9 cellular contexts compared by ENCODE assay signal in genomic region chr20:38290829-38291581, GRCh38. TPM values are rescaled to one million over a fixed set of nuclear protein-coding genes. Genes with fewer than 3 reads are reported as not detected.
DNase-seq lines count a peak whose midpoint lies in the region; ATAC-seq and TF ChIP-seq lines count a peak whose summit lies in the region.
"Had no signal": no experiment of that assay in that cellular context is flagged by ENCODE, and none has a peak within 500 bp of the region (broad histone marks: within the 10 kb centered on the region; RNA-seq: fewer than 3 reads in every experiment).

No MANE protein-coding gene starts in this region.

- no peaks in the 10 kb centered on the region for H3K36me3 ChIP-seq in upper lobe of right lung

- H3K9me3 Mint-ChIP-seq in activated naive CD4-positive, alpha-beta T cell treated with anti-CD3 and anti-CD28 coated beads, Interleukin-2, amount 10 ng/mL, durations not matched to agents 7 days and 5 days: no peaks in the 10 kb centered on the region
- no peaks in the 10 kb centered on the region for H3K9me3 Mint-ChIP-seq in activated naive CD4-positive, alpha-beta T cell treated with anti-CD3 and anti-CD28 coated beads, Interleukin-2, amount 50 U/mL, for 72 hours
- H3K9me3 Mint-ChIP-seq: natural killer cell treated with Interleukin-12 subunit alpha and Interleukin-12 subunit beta and Interleukin-15 and Interleukin-18, amount 100 ng/mL, for 72 hours had no signal

- H3K9me3 ChIP-seq in upper lobe of right lung: no peaks in the 10 kb centered on the region

- CTCF ChIA-PET in activated naive CD4-positive, alpha-beta T cell treated with anti-CD3 and anti-CD28 coated beads, Interleukin-2, amount 10 ng/mL, durations not matched to agents 7 days and 5 days (lab: Charles Lee): no interaction called here

- peak; percentile 26 for DNase-seq in activated naive CD4-positive, alpha-beta T cell treated with anti-CD3 and anti-CD28 coated beads, Interleukin-2, amount 10 ng/mL, durations not matched to agents 7 days and 5 days
- DNase-seq in activated naive CD4-positive, alpha-beta T cell treated with anti-CD3 and anti-CD28 coated beads, Interleukin-2, amount 50 U/mL, for 72 hours (ENCODE audit: low spot score in 2 of 2): no peak
- DNase-seq in SW 1271 (lab: John Stamatoyannopoulos, UW): peak; percentile 42 to 62
- DNase-seq in left cardiac atrium: peak; percentile 78
- no peak for DNase-seq in upper lobe of right lung
- DNase-seq in activated naive CD4-positive, alpha-beta T cell (lab: John Stamatoyannopoulos, UW): no peak

- no peak overlapping the region for H3K4me3 ChIP-seq in upper lobe of right lung

- H3K27ac Mint-ChIP-seq in activated naive CD4-positive, alpha-beta T cell treated with anti-CD3 and anti-CD28 coated beads, Interleukin-2, amount 10 ng/mL, durations not matched to agents 7 days and 5 days: no peak overlapping the region
- no peak overlapping the region for H3K27ac Mint-ChIP-seq in activated naive CD4-positive, alpha-beta T cell treated with anti-CD3 and anti-CD28 coated beads, Interleukin-2, amount 50 U/mL, for 72 hours
- H3K27ac Mint-ChIP-seq: natural killer cell treated with Interleukin-12 subunit alpha and Interleukin-12 subunit beta and Interleukin-15 and Interleukin-18, amount 100 ng/mL, for 72 hours had no signal

- intact Hi-C loops in left cardiac atrium (cut with DNase I): no loop called here
- intact Hi-C loops in upper lobe of right lung (cut with DNase I): no loop called here

- ATAC-seq in activated naive CD4-positive, alpha-beta T cell treated with anti-CD3 and anti-CD28 coated beads, Interleukin-2, amount 50 U/mL, for 72 hours: no peak
- ATAC-seq in left cardiac atrium: peak; percentile 56 to 88
- peak; percentile 50 for ATAC-seq in upper lobe of right lung
- ATAC-seq in HG02588 (IDR thresholded peaks at IDR 0.05; ENCODE audit: unreplicated experiment): no peak
- no peak for ATAC-seq in GM18873 (IDR thresholded peaks at IDR 0.05; ENCODE audit: low FRiP score, unreplicated experiment)

- H3K4me1 Mint-ChIP-seq in activated naive CD4-positive, alpha-beta T cell treated with anti-CD3 and anti-CD28 coated beads, Interleukin-2, amount 10 ng/mL, durations not matched to agents 7 days and 5 days: no peaks in the 10 kb centered on the region

- H3K27ac ChIP-seq in upper lobe of right lung: no peak overlapping the region

- H3K4me1 ChIP-seq in upper lobe of right lung: peaks cover 10% of the 10 kb centered on the region

- no peaks in the 10 kb centered on the region for H3K27me3 ChIP-seq in upper lobe of right lung

- no peaks in the 10 kb centered on the region for H3K36me3 Mint-ChIP-seq in activated naive CD4-positive, alpha-beta T cell treated with anti-CD3 and anti-CD28 coated beads, Interleukin-2, amount 10 ng/mL, durations not matched to agents 7 days and 5 days
- no peaks in the 10 kb centered on the region for H3K36me3 Mint-ChIP-seq in activated naive CD4-positive, alpha-beta T cell treated with anti-CD3 and anti-CD28 coated beads, Interleukin-2, amount 50 U/mL, for 72 hours
- H3K36me3 Mint-ChIP-seq: natural killer cell treated with Interleukin-12 subunit alpha and Interleukin-12 subunit beta and Interleukin-15 and Interleukin-18, amount 100 ng/mL, for 72 hours had no signal

- H3K27me3 Mint-ChIP-seq in activated naive CD4-positive, alpha-beta T cell treated with anti-CD3 and anti-CD28 coated beads, Interleukin-2, amount 10 ng/mL, durations not matched to agents 7 days and 5 days: peaks cover 32% of the 10 kb centered on the region

- TF ChIP-seq CTCF in upper lobe of right lung (IDR thresholded peaks at IDR 0.05): peak; percentile 40

- no peak overlapping the region for H3K4me3 Mint-ChIP-seq in activated naive CD4-positive, alpha-beta T cell treated with anti-CD3 and anti-CD28 coated beads, Interleukin-2, amount 10 ng/mL, durations not matched to agents 7 days and 5 days
- H3K4me3 Mint-ChIP-seq: natural killer cell treated with Interleukin-12 subunit alpha and Interleukin-12 subunit beta and Interleukin-15 and Interleukin-18, amount 100 ng/mL, for 72 hours had no signal

RNA-seq across cellular contexts. Expression of gene BPI, which starts 13.0 kb away (rescaled TPM):
- not detected for total RNA-seq in activated naive CD4-positive, alpha-beta T cell treated with anti-CD3 and anti-CD28 coated beads, Interleukin-2, amount 50 U/mL, for 72 hours
- total RNA-seq in left cardiac atrium (not detected), upper lobe of right lung (not detected)
- total RNA-seq: natural killer cell treated with Interleukin-12 subunit alpha and Interleukin-12 subunit beta and Interleukin-15 and Interleukin-18, amount 100 ng/mL, for 72 hours had no signal

RNA-seq across cellular contexts. Expression of gene KIAA1755, which starts 30.5 kb away (rescaled TPM):
- total RNA-seq in activated naive CD4-positive, alpha-beta T cell treated with anti-CD3 and anti-CD28 coated beads, Interleukin-2, amount 50 U/mL, for 72 hours: not detected
- total RNA-seq in left cardiac atrium (1 to 10 TPM; 8.0 to 8.1 TPM), upper lobe of right lung (2.3 TPM)
- total RNA-seq: natural killer cell treated with Interleukin-12 subunit alpha and Interleukin-12 subunit beta and Interleukin-15 and Interleukin-18, amount 100 ng/mL, for 72 hours had no signal

RNA-seq across cellular contexts. Expression of gene LBP, which starts 55.3 kb away (rescaled TPM):
- not detected for total RNA-seq in activated naive CD4-positive, alpha-beta T cell treated with anti-CD3 and anti-CD28 coated beads, Interleukin-2, amount 50 U/mL, for 72 hours
- total RNA-seq in left cardiac atrium (10 to 100 TPM in 1 of 2 donors, 1 to 10 TPM in 1; 9.0 to 14.5 TPM), upper lobe of right lung (0.26 TPM)
- total RNA-seq: natural killer cell treated with Interleukin-12 subunit alpha and Interleukin-12 subunit beta and Interleukin-15 and Interleukin-18, amount 100 ng/mL, for 72 hours had no signal

Comparison
In these comparisons a context has a peak if more than half of its experiments do, and no peak if none do; other contexts are left out.
1. DNase-seq: peak in activated naive CD4-positive, alpha-beta T cell treated with anti-CD3 and anti-CD28 coated beads, Interleukin-2, amount 10 ng/mL, durations not matched to agents 7 days and 5 days (single experiment), SW 1271 (2 of 2) and left cardiac atrium (single experiment); none in activated naive CD4-positive, alpha-beta T cell treated with anti-CD3 and anti-CD28 coated beads, Interleukin-2, amount 50 U/mL, for 72 hours (0 of 2), upper lobe of right lung (single experiment) and activated naive CD4-positive, alpha-beta T cell (0 of 4).
2. ATAC-seq: peak in left cardiac atrium (2 of 2) and upper lobe of right lung (single experiment); none in activated naive CD4-positive, alpha-beta T cell treated with anti-CD3 and anti-CD28 coated beads, Interleukin-2, amount 50 U/mL, for 72 hours (0 of 2), HG02588 (single experiment) and GM18873 (single experiment).